ENCODE assay signal across 15 cellular contexts in the genomic region with DNA sequence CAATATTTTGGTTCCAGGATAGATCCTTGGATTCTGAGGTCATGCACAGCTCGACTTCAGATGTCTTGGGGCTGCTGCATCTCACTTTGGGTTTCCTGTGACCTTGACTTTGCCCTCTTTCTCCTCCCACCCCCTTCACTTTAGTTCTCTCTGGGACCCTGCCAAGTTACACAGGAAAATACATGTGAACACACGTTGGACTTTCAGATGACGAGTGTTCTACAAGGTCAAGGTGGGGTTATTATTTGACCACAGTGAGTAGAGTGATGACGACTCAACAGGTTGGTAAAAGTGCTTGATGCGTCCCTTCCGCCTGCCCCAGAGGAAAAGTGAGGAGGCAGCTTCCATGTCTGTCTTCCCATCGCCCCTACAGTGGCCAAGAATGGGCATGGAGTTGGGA.
DNase-seq lines count a peak whose midpoint lies in the region; ATAC-seq and TF ChIP-seq lines count a peak whose summit lies in the region.
"Had no signal": no experiment of that assay in that cellular context is flagged by ENCODE, and none has a peak within 500 bp of the region (broad histone marks: within the 10 kb centered on the region; RNA-seq: fewer than 3 reads in every experiment).

No MANE protein-coding gene starts in this region.

- peak; percentile 15 for DNase-seq in mammary epithelial cell
- DNase-seq in MCF 10A (ENCODE audit: unreplicated experiment): no peak
- DNase-seq in glutamatergic neuron: no peak
- DNase-seq in neuronal stem cell (ENCODE audit: low spot score): no peak
- peak; percentile 25 for DNase-seq in upper lobe of right lung
- DNase-seq in omental fat pad (ENCODE audit: low spot score): no peak
- no peak for DNase-seq in mucosa of descending colon
- DNase-seq in activated gamma-delta T cell (lab: John Stamatoyannopoulos, UW): no peak
- DNase-seq: AML-193; Caco-2; CD4-positive, alpha-beta T cell; H9 had no signal

- H3K23ac ChIP-seq in neuronal stem cell (ENCODE audit: low read depth, low read length, poor library complexity): no peak overlapping the region

- ATAC-seq in upper lobe of right lung: no peak
- ATAC-seq in omental fat pad (ENCODE audit: low FRiP score): no peak
- no peak for ATAC-seq in mucosa of descending colon
- ATAC-seq: A549 had no signal

- TF ChIP-seq CTCF in mammary epithelial cell (conservative IDR thresholded peaks at IDR 0.05 in 1 of 2, IDR thresholded peaks at IDR 0.05 in 1 of 2; ENCODE audit: extremely low read depth in 1 of 2, insufficient read depth in 1 of 2, low read depth in 1 of 2, low read length in 2 of 2): no peak
- TF ChIP-seq CTCF in MCF 10A (IDR thresholded peaks at IDR 0.05; ENCODE audit: unreplicated experiment): no peak
- TF ChIP-seq CTCF in glutamatergic neuron (IDR thresholded peaks at IDR 0.05; ENCODE audit: partially characterized antibody, unreplicated experiment): no peak
- TF ChIP-seq CTCF in upper lobe of right lung (IDR thresholded peaks at IDR 0.05): no peak
- TF ChIP-seq CTCF in omental fat pad (IDR thresholded peaks at IDR 0.05): no peak
- TF ChIP-seq CTCF in mucosa of descending colon (IDR thresholded peaks at IDR 0.05): no peak

- H3K27ac ChIP-seq in mammary epithelial cell (ENCODE audit: insufficient read depth, low read depth, low read length) (no peak overlapping the region), neuronal stem cell (replicated peaks; ENCODE audit: low read length) (no peak overlapping the region), upper lobe of right lung (no peak overlapping the region)
- H3K27ac ChIP-seq: 22Rv1, A549, C4-2B had no signal

- H2AK5ac ChIP-seq in neuronal stem cell (ENCODE audit: low read depth, low read length): no peak overlapping the region

- dilution Hi-C loops in mammary epithelial cell (cut with HindIII; ENCODE audit: low sequenced_read_pairs): no loop called here

- H3K27ac Mint-ChIP-seq in MCF 10A (ENCODE audit: low read depth, unreplicated experiment) (no peak overlapping the region), glutamatergic neuron (ENCODE audit: unreplicated experiment) (no peak overlapping the region)
- H3K27ac Mint-ChIP-seq: CD4-positive, alpha-beta T cell; H9 had no signal

- H3K4me2 ChIP-seq in mammary epithelial cell (ENCODE audit: insufficient read depth, low read depth, low read length) (no peak overlapping the region), neuronal stem cell (ENCODE audit: insufficient read depth, low read length, poor library complexity, severe bottlenecking) (no peak overlapping the region)
- H3K4me2 ChIP-seq: A549 had no signal

- BruUV-seq in mammary epithelial cell (replicated peaks; lab: Mats Ljungman, UMichigan): no TSS peak
- BruUV-seq in MCF 10A (replicated peaks; lab: Mats Ljungman, UMichigan): no TSS peak

- H3K18ac ChIP-seq in neuronal stem cell (ENCODE audit: low read length): no peak overlapping the region

- H4K91ac ChIP-seq in neuronal stem cell (ENCODE audit: low read depth, low read length, poor library complexity): no peak overlapping the region

- intact Hi-C loops in mammary epithelial cell (cut with micrococcal nuclease) (loop anchor here (5.0 kb wide), 1 partner anchor 34 kb away; no protein-coding TSS in a partner anchor), MCF 10A (cut with micrococcal nuclease) (no loop called here), upper lobe of right lung (cut with DNase I) (no loop called here), mucosa of descending colon (cut with DNase I, micrococcal nuclease) (loop anchor here in 1 of 2 donors (10.0 kb wide), 1 partner anchor 82 kb away; no protein-coding TSS in a partner anchor)

- peak overlapping the region; percentile 83 for H3K14ac ChIP-seq in neuronal stem cell (ENCODE audit: low read length)

- no peak overlapping the region for H2BK120ac ChIP-seq in neuronal stem cell (ENCODE audit: low read depth, low read length)

- H3K4me3 Mint-ChIP-seq in MCF 10A (ENCODE audit: unreplicated experiment) (no peak overlapping the region), glutamatergic neuron (ENCODE audit: unreplicated experiment) (peak overlapping the region; percentile 16)
- H3K4me3 Mint-ChIP-seq: CD4-positive, alpha-beta T cell; H9 had no signal

- no peak overlapping the region for H3K4ac ChIP-seq in neuronal stem cell (ENCODE audit: low read length)

- H3K9ac ChIP-seq in mammary epithelial cell (ENCODE audit: insufficient read depth, low read length): no peak overlapping the region
- H3K9ac ChIP-seq in neuronal stem cell (ENCODE audit: low read depth, low read length, poor library complexity): peak overlapping the region; percentile 3

- no peak overlapping the region for H4K8ac ChIP-seq in neuronal stem cell (ENCODE audit: low read depth, low read length)

- H3K9me3 Mint-ChIP-seq in MCF 10A (ENCODE audit: unreplicated experiment): no peaks in the 10 kb centered on the region
- H3K9me3 Mint-ChIP-seq in glutamatergic neuron (ENCODE audit: unreplicated experiment): peaks cover 13% of the 10 kb centered on the region
- H3K9me3 Mint-ChIP-seq: CD4-positive, alpha-beta T cell; H9 had no signal

- no peak overlapping the region for H2AFZ ChIP-seq in mammary epithelial cell (ENCODE audit: low read depth, low read length)
- no peak overlapping the region for H2AFZ ChIP-seq in neuronal stem cell (ENCODE audit: low read length)

- H3K27me3 Mint-ChIP-seq in MCF 10A (ENCODE audit: insufficient read depth, unreplicated experiment): peaks cover 25% of the 10 kb centered on the region
- peaks cover 12% of the 10 kb centered on the region for H3K27me3 Mint-ChIP-seq in glutamatergic neuron (ENCODE audit: unreplicated experiment)

- CTCF ChIA-PET in mammary epithelial cell (lab: Charles Lee; ENCODE audit: low non-redundant PET): no interaction called here
- CTCF ChIA-PET in MCF 10A (lab: Yijun Ruan, JAX): interaction anchor here (0.6 to 1.0 kb wide), 3 partner anchors 24 to 395 kb away, joined by 3 read pairs; no protein-coding TSS in a partner anchor

- H3K4me1 Mint-ChIP-seq in MCF 10A (ENCODE audit: insufficient read depth, unreplicated experiment): peaks cover 5% of the 10 kb centered on the region
- H3K4me1 Mint-ChIP-seq in glutamatergic neuron (ENCODE audit: low read depth, unreplicated experiment): peaks cover 21% of the 10 kb centered on the region

- H3K79me1 ChIP-seq in neuronal stem cell (ENCODE audit: low read depth, low read length): no peaks in the 10 kb centered on the region

- H3K27me3 ChIP-seq in mammary epithelial cell (ENCODE audit: insufficient read depth, low read length) (no peaks in the 10 kb centered on the region), neuronal stem cell (ENCODE audit: control insufficient read depth in 3 of 3, insufficient read depth in 3 of 3, low read depth in 1 of 3, low read length in 3 of 3) (peaks cover 0 to 7% (median 0%) of the 10 kb centered on the region in 3 experiments), upper lobe of right lung (no peaks in the 10 kb centered on the region)

- no peaks in the 10 kb centered on the region for H4K20me1 ChIP-seq in mammary epithelial cell (ENCODE audit: insufficient read depth, low read length)

- WGBS in mammary epithelial cell (ENCODE audit: low coverage, missing lambda C conversion rate): 44% methylated on average over 7 of the region's 7 CpGs
- no CpG with 5 or more reads among the region's 7 CpGs for WGBS in neuronal stem cell (ENCODE audit: extremely low coverage in 2 of 2, insufficient read length in 2 of 2, insufficient replicate concordance in 1 of 2), 2 donors

- H3K36me3 Mint-ChIP-seq in MCF 10A (ENCODE audit: insufficient read depth, unreplicated experiment) (no peaks in the 10 kb centered on the region), glutamatergic neuron (ENCODE audit: unreplicated experiment) (no peaks in the 10 kb centered on the region)

- POLR2A ChIA-PET in MCF 10A (lab: Yijun Ruan, JAX): no interaction called here

- no peak overlapping the region for H2BK5ac ChIP-seq in neuronal stem cell (ENCODE audit: low read length)

- H3K9me3 ChIP-seq in mammary epithelial cell (replicated peaks; ENCODE audit: insufficient read depth, low read length) (no peaks in the 10 kb centered on the region), neuronal stem cell (replicated peaks in 1 of 2; ENCODE audit: control insufficient read depth in 2 of 2, insufficient read depth in 1 of 2, low read depth in 1 of 2, low read length in 2 of 2) (no peaks in the 10 kb centered on the region), upper lobe of right lung (no peaks in the 10 kb centered on the region), mucosa of descending colon (no peaks in the 10 kb centered on the region)
- H3K9me3 ChIP-seq: A549, Caco-2 had no signal

- in situ Hi-C loops in mammary epithelial cell (cut with MboI; ENCODE audit: low sequenced_read_pairs in 2 of 2): no loop called here

- H2BK15ac ChIP-seq in neuronal stem cell (ENCODE audit: low read length): no peak overlapping the region

- H3K4me1 ChIP-seq in mammary epithelial cell (ENCODE audit: insufficient read depth, low read length) (peaks cover 20% of the 10 kb centered on the region), neuronal stem cell (ENCODE audit: control insufficient read depth in 2 of 2, insufficient read depth in 1 of 2, low read depth in 1 of 2, low read length in 2 of 2) (peaks cover 0 to 7% of the 10 kb centered on the region in 2 donors), upper lobe of right lung (peaks cover 6% of the 10 kb centered on the region), mucosa of descending colon (ENCODE audit: low read depth) (peaks cover 8% of the 10 kb centered on the region)
- H3K4me1 ChIP-seq: A549, Caco-2 had no signal

- no peak overlapping the region for H3K4me3 ChIP-seq in mammary epithelial cell (replicated peaks in 1 of 3; ENCODE audit: insufficient read depth in 1 of 3, low read depth in 2 of 3, low read length in 3 of 3)
- H3K4me3 ChIP-seq in neuronal stem cell (ENCODE audit: low read length in 2 of 2): no peak overlapping the region
- H3K4me3 ChIP-seq in upper lobe of right lung: no peak overlapping the region
- no peak overlapping the region for H3K4me3 ChIP-seq in mucosa of descending colon
- H3K4me3 ChIP-seq: A549 had no signal

- H3K79me2 ChIP-seq in mammary epithelial cell (ENCODE audit: insufficient read depth, low read length): no peaks in the 10 kb centered on the region

- H3K36me3 ChIP-seq in mammary epithelial cell (ENCODE audit: insufficient read depth, low read length) (no peaks in the 10 kb centered on the region), neuronal stem cell (replicated peaks in 1 of 2; ENCODE audit: control insufficient read depth in 2 of 2, insufficient read depth in 2 of 2, low read length in 2 of 2) (no peaks in the 10 kb centered on the region), upper lobe of right lung (no peaks in the 10 kb centered on the region), mucosa of descending colon (ENCODE audit: low read depth) (no peaks in the 10 kb centered on the region)

- no peak overlapping the region for H2BK12ac ChIP-seq in neuronal stem cell (ENCODE audit: low read length)

Comparison
In these comparisons a context has a peak if more than half of its experiments do, and no peak if none do; other contexts are left out.
1. DNase-seq: peak in mammary epithelial cell (single experiment) and upper lobe of right lung (single experiment); none in MCF 10A (single experiment), glutamatergic neuron (single experiment), neuronal stem cell (single experiment), omental fat pad (single experiment), mucosa of descending colon (0 of 3) and activated gamma-delta T cell (single experiment).